In the genomic region with DNA sequence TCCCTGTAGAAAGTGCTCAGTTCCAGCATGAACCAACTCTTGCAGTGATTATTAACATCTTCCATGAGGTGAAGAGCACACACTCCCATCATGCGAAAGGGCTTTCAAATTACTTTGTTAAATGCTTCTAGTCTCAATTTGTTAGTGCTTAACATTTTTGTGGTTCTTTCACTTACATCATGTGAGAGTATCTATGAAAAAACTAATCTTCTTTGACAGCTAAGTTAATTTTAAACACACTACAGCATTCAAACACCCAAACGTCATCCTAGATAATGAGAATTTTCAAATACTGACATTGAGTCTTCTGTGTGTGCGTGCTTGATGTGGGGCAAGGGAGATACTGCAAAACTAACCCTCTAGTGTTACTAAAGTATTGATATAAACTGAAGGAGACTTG, we compare ENCODE assay signal across 18 cellular contexts.
DNase-seq lines count a peak whose midpoint lies in the region; FAIRE-seq and TF ChIP-seq lines count a peak whose summit lies in the region.
"Had no signal": no experiment of that assay in that cellular context is flagged by ENCODE, and none has a peak within 500 bp of the region (broad histone marks: within the 10 kb centered on the region; RNA-seq: fewer than 3 reads in every experiment).

No MANE protein-coding gene starts in this region.

- no peak for TF ChIP-seq POLR2A in uterus (IDR thresholded peaks at IDR 0.05)

- H3K4me1 Mint-ChIP-seq in astrocyte (ENCODE audit: low read depth, unreplicated experiment) = peaks cover 12% of the 10 kb centered on the region
- H3K4me1 Mint-ChIP-seq: memory B cell had no signal

- FAIRE-seq in astrocyte (lab: Jason Lieb, UNC) = peak; percentile 91
- FAIRE-seq: K562 had no signal

- H3K9me3 ChIP-seq in astrocyte (ENCODE audit: insufficient read depth, low read depth, low read length) (no peaks in the 10 kb centered on the region), uterus (no peaks in the 10 kb centered on the region)
- H3K9me3 ChIP-seq: BLaER1 treated with 17β-estradiol and CSF1 and Interleukin-3, amounts not matched to agents 10 nM and 100 nM; body of pancreas; gastroesophageal sphincter; transverse colon had no signal

- H2AFZ ChIP-seq in astrocyte (ENCODE audit: low read depth, low read length) = no peak overlapping the region
- H2AFZ ChIP-seq: PC-9 had no signal

- no peak overlapping the region for H3K9ac ChIP-seq in astrocyte (ENCODE audit: low read length)
- H3K9ac ChIP-seq: BLaER1 treated with 17β-estradiol and CSF1 and Interleukin-3, amounts not matched to agents 10 nM and 100 nM had no signal

- H3K9me3 Mint-ChIP-seq in astrocyte (ENCODE audit: unreplicated experiment) = peaks cover 2% of the 10 kb centered on the region
- H3K9me3 Mint-ChIP-seq: memory B cell had no signal

- H3K4me1 ChIP-seq in astrocyte (ENCODE audit: insufficient read depth, low read length) (no peaks in the 10 kb centered on the region), uterus (no peaks in the 10 kb centered on the region)
- H3K4me1 ChIP-seq: gastroesophageal sphincter had no signal

- H3K27me3 Mint-ChIP-seq in astrocyte (ENCODE audit: low read depth, unreplicated experiment) = no peaks in the 10 kb centered on the region
- H3K27me3 Mint-ChIP-seq: memory B cell had no signal

- H3K36me3 Mint-ChIP-seq in astrocyte (ENCODE audit: low read depth, unreplicated experiment) = no peaks in the 10 kb centered on the region
- H3K36me3 Mint-ChIP-seq: memory B cell had no signal

- H3K4me3 ChIP-seq in astrocyte (ENCODE audit: insufficient read depth, low read depth, low read length) (no peak overlapping the region), uterus (no peak overlapping the region)
- H3K4me3 ChIP-seq: BLaER1 treated with 17β-estradiol and CSF1 and Interleukin-3, amounts not matched to agents 10 nM and 100 nM; body of pancreas; gastroesophageal sphincter; K562; PC-9; transverse colon had no signal

- DNase-seq in AG08395 (ENCODE audit: low spot score) (peak; percentile 70), HCEC 1CT (peak; percentile 30), astrocyte (ENCODE audit: low read depth) (peak; percentile 95), iris pigment epithelial cell (ENCODE audit: low read depth) (peak; percentile 68), midbrain (lab: John Stamatoyannopoulos, UW) (no peak), D341Med (ENCODE audit: low spot score) (no peak), uterus (no peak)
- DNase-seq in central memory CD4-positive, alpha-beta T cell = no peak
- DNase-seq: body of pancreas, NCI-H1092 treated with DMSO at 0.1 percent for 48 hours, PC-9, SW 1271, transverse colon, WERI-Rb-1 had no signal

- H3K36me3 ChIP-seq in astrocyte (ENCODE audit: insufficient read depth, low read length) = no peaks in the 10 kb centered on the region
- no peaks in the 10 kb centered on the region for H3K36me3 ChIP-seq in uterus
- H3K36me3 ChIP-seq: BLaER1 treated with 17β-estradiol and CSF1 and Interleukin-3, amounts not matched to agents 10 nM and 100 nM; gastroesophageal sphincter; transverse colon; WERI-Rb-1 had no signal

- H3K27ac Mint-ChIP-seq in astrocyte (ENCODE audit: unreplicated experiment) = peak overlapping the region; percentile 70
- H3K27ac Mint-ChIP-seq: memory B cell had no signal

- H4K20me1 ChIP-seq in astrocyte (ENCODE audit: insufficient read depth, low read length) = no peaks in the 10 kb centered on the region
- H4K20me1 ChIP-seq: BLaER1 treated with 17β-estradiol and CSF1 and Interleukin-3, amounts not matched to agents 10 nM and 100 nM had no signal

- H3K4me2 ChIP-seq in astrocyte (ENCODE audit: low read length) = no peak overlapping the region
- H3K4me2 ChIP-seq: PC-9 had no signal

- no peak for TF ChIP-seq CTCF in astrocyte (IDR thresholded peaks at IDR 0.05; ENCODE audit: insufficient read depth, low read depth, low read length)
- no peak for TF ChIP-seq CTCF in uterus (IDR thresholded peaks at IDR 0.05)

- H3K79me2 ChIP-seq in astrocyte (ENCODE audit: insufficient read depth, low read length) = no peaks in the 10 kb centered on the region

- intact Hi-C loops in uterus (cut with DNase I; ENCODE audit: low total_unique reads) = no loop called here

- no peak overlapping the region for H3K4me3 Mint-ChIP-seq in astrocyte (ENCODE audit: unreplicated experiment)
- H3K4me3 Mint-ChIP-seq: memory B cell had no signal

- H3K27me3 ChIP-seq in astrocyte (ENCODE audit: insufficient read depth, low read length) = no peaks in the 10 kb centered on the region
- no peaks in the 10 kb centered on the region for H3K27me3 ChIP-seq in uterus
- H3K27me3 ChIP-seq: BLaER1 treated with 17β-estradiol and CSF1 and Interleukin-3, amounts not matched to agents 10 nM and 100 nM; body of pancreas; gastroesophageal sphincter; transverse colon had no signal

- H3K27ac ChIP-seq in astrocyte (ENCODE audit: low read depth, low read length) (peak overlapping the region; percentile 16), uterus (no peak overlapping the region)
- H3K27ac ChIP-seq: BLaER1 treated with 17β-estradiol and CSF1 and Interleukin-3, amounts not matched to agents 10 nM and 100 nM; body of pancreas; gastroesophageal sphincter; PC-9; transverse colon; WERI-Rb-1 had no signal

Comparison
In these comparisons a context has a peak if more than half of its experiments do, and no peak if none do; other contexts are left out.
1. DNase-seq: peak in AG08395 (single experiment), HCEC 1CT (single experiment), astrocyte (single experiment) and iris pigment epithelial cell (single experiment); none in central memory CD4-positive, alpha-beta T cell (single experiment), midbrain (single experiment), D341Med (single experiment) and uterus (0 of 2).